Comparison of ENCODE assay signal across 8 cellular contexts in the genomic region with DNA sequence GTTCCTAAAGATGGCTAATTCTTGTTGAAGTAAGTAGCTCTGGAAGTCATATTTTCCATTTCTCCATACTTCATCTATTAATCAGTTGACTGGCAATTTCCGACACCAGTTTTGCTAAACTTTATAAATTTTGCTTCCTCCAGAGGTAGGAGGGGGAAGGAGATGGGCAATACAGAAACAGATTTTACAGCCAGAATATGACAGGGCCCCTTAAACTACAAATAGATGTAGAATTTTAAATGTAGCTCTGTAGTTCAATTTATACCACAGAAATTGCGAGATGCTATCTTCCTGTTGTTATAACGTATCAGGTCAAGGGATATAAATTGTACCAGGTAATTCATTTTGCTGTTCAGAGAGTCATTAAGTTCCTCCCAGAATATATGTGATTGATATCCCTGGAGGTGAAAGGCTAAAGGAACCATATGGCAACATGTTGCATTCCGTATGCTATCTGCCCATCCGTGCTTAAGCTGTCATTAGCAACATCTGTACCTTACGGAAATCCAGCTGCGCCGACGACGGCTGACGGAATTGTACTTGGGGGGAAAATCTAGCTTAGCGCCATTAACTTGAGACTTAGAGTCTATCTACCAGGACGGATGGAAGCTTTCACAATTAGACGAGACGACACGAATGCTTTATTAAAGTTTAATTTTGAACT. TPM values are rescaled to one million over a fixed set of nuclear protein-coding genes. Genes with fewer than 3 reads are reported as not detected.
DNase-seq lines count a peak whose midpoint lies in the region; ATAC-seq and TF ChIP-seq lines count a peak whose summit lies in the region.

No MANE protein-coding gene starts in this region.

- peak overlapping the region; percentile 88 for H3K4me2 ChIP-seq in GM23338

- H3K79me2 ChIP-seq in GM23338 (replicated peaks; ENCODE audit: insufficient read depth): no peaks in the 10 kb centered on the region

- H3K9me3 Mint-ChIP-seq in GM23338: no peaks in the 10 kb centered on the region
- no peaks in the 10 kb centered on the region for H3K9me3 Mint-ChIP-seq in activated naive CD8-positive, alpha-beta T cell treated with anti-CD3 and anti-CD28 coated beads, Interleukin-2, amount 50 U/mL, for 24 hours

- H4K20me1 ChIP-seq in GM23338 (replicated peaks; ENCODE audit: insufficient read depth): no peaks in the 10 kb centered on the region; the same call in 1 of the 2 replicates

- H3K4me3 Mint-ChIP-seq in GM23338: peak overlapping the region; percentile 79
- peak overlapping the region; percentile 92 for H3K4me3 Mint-ChIP-seq in activated naive CD8-positive, alpha-beta T cell treated with anti-CD3 and anti-CD28 coated beads, Interleukin-2, amount 50 U/mL, for 24 hours

- ATAC-seq in GM23338: peak; percentile 10
- no peak for ATAC-seq in activated naive CD8-positive, alpha-beta T cell treated with anti-CD3 and anti-CD28 coated beads, Interleukin-2, amount 50 U/mL, for 24 hours

- H3F3A ChIP-seq in GM23338 (replicated peaks; ENCODE audit: low read depth): no peaks in the 10 kb centered on the region

- H3K4me1 ChIP-seq in GM23338 (ENCODE audit: insufficient read depth) (peaks cover 32% of the 10 kb centered on the region), iPS-20b (ENCODE audit: insufficient read depth, low read length) (peaks cover 14% of the 10 kb centered on the region)

- no peaks in the 10 kb centered on the region for H3K9me2 ChIP-seq in GM23338 (ENCODE audit: insufficient read depth)

- H3K27ac Mint-ChIP-seq in GM23338: peak overlapping the region; percentile 98
- peak overlapping the region; percentile 97 for H3K27ac Mint-ChIP-seq in activated naive CD8-positive, alpha-beta T cell treated with anti-CD3 and anti-CD28 coated beads, Interleukin-2, amount 50 U/mL, for 24 hours

- H2AFZ ChIP-seq in GM23338: peak overlapping the region; percentile 85

- peaks cover 53% of the 10 kb centered on the region for H3K27me3 ChIP-seq in GM23338 (ENCODE audit: insufficient read depth)
- peaks cover 30% of the 10 kb centered on the region for H3K27me3 ChIP-seq in iPS-20b (ENCODE audit: insufficient read depth, low read length)

- H3K27me3 Mint-ChIP-seq in GM23338 (ENCODE audit: insufficient read depth, low read depth, poor library complexity): peaks cover 5% of the 10 kb centered on the region
- H3K27me3 Mint-ChIP-seq in activated naive CD8-positive, alpha-beta T cell treated with anti-CD3 and anti-CD28 coated beads, Interleukin-2, amount 50 U/mL, for 24 hours: no peaks in the 10 kb centered on the region

- DNase-seq in G401 (ENCODE audit: low spot score): peak; percentile 18
- peak; percentile 64 for DNase-seq in GM23338 (ENCODE audit: low spot score)
- DNase-seq in NCI-H524 treated with DMSO at 0.1 percent for 48 hours (lab: John Stamatoyannopoulos, UW): peak; percentile 32
- DNase-seq in activated naive CD8-positive, alpha-beta T cell treated with anti-CD3 and anti-CD28 coated beads, Interleukin-2, amount 50 U/mL, for 24 hours: peak; percentile 46
- DNase-seq in stimulated activated CD4-positive, alpha-beta T cell treated with anti-CD3 and anti-CD28 coated beads, Interleukin-4, amount 100 ng/mL, for 1 hour: peak; percentile 34
- DNase-seq in GM03348 (ENCODE audit: low spot score): no peak
- DNase-seq in retina: no peak

- H3K36me3 Mint-ChIP-seq in GM23338 (ENCODE audit: low read depth): no peaks in the 10 kb centered on the region
- peaks cover 9% of the 10 kb centered on the region for H3K36me3 Mint-ChIP-seq in activated naive CD8-positive, alpha-beta T cell treated with anti-CD3 and anti-CD28 coated beads, Interleukin-2, amount 50 U/mL, for 24 hours (ENCODE audit: low read depth)

- peak overlapping the region; percentile 87; the same call in 1 of the 2 replicates for H3K9ac ChIP-seq in iPS-20b (ENCODE audit: low read depth, low read length)

- TF ChIP-seq CTCF in GM23338 (conservative IDR thresholded peaks at IDR 0.05; ENCODE audit: low read depth in 2 of 2): no peak

- H3K36me3 ChIP-seq in GM23338 (ENCODE audit: insufficient read depth) (no peaks in the 10 kb centered on the region), iPS-20b (ENCODE audit: insufficient read depth, low read depth, low read length) (no peaks in the 10 kb centered on the region)

- no peaks in the 10 kb centered on the region for H3K9me3 ChIP-seq in iPS-20b (ENCODE audit: insufficient read depth, low read depth, low read length)

- H3K4me3 ChIP-seq in GM23338: peak overlapping the region; percentile 83
- H3K4me3 ChIP-seq in iPS-20b (ENCODE audit: low read length): peak overlapping the region; percentile 93

- peaks cover 37% of the 10 kb centered on the region for H3K4me1 Mint-ChIP-seq in GM23338
- H3K4me1 Mint-ChIP-seq in activated naive CD8-positive, alpha-beta T cell treated with anti-CD3 and anti-CD28 coated beads, Interleukin-2, amount 50 U/mL, for 24 hours: peaks cover 76% of the 10 kb centered on the region

- in situ Hi-C loops in G401 (cut with HindIII; ENCODE audit: low sequenced_read_pairs): no loop called here

- H3K27ac ChIP-seq in GM23338 (ENCODE audit: low read depth) (no peak overlapping the region), iPS-20b (ENCODE audit: low read length) (no peak overlapping the region)

TF ChIP-seq in GM23338, 12 proteins besides CTCF, POLR2A, EP300 and RAD21 (continues in another document):
- TF ChIP-seq NANOG (IDR thresholded peaks at IDR 0.05; ENCODE audit: borderline replicate concordance): no peak
- TF ChIP-seq, protein P1, sequence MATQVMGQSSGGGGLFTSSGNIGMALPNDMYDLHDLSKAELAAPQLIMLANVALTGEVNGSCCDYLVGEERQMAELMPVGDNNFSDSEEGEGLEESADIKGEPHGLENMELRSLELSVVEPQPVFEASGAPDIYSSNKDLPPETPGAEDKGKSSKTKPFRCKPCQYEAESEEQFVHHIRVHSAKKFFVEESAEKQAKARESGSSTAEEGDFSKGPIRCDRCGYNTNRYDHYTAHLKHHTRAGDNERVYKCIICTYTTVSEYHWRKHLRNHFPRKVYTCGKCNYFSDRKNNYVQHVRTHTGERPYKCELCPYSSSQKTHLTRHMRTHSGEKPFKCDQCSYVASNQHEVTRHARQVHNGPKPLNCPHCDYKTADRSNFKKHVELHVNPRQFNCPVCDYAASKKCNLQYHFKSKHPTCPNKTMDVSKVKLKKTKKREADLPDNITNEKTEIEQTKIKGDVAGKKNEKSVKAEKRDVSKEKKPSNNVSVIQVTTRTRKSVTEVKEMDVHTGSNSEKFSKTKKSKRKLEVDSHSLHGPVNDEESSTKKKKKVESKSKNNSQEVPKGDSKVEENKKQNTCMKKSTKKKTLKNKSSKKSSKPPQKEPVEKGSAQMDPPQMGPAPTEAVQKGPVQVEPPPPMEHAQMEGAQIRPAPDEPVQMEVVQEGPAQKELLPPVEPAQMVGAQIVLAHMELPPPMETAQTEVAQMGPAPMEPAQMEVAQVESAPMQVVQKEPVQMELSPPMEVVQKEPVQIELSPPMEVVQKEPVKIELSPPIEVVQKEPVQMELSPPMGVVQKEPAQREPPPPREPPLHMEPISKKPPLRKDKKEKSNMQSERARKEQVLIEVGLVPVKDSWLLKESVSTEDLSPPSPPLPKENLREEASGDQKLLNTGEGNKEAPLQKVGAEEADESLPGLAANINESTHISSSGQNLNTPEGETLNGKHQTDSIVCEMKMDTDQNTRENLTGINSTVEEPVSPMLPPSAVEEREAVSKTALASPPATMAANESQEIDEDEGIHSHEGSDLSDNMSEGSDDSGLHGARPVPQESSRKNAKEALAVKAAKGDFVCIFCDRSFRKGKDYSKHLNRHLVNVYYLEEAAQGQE (IDR thresholded peaks at IDR 0.05; ENCODE audit: unreplicated experiment): no peak
- TF ChIP-seq STAT1 (IDR thresholded peaks at IDR 0.05; ENCODE audit: unreplicated experiment): no peak
- TF ChIP-seq ZNF331 (CRISPR knock-in tag; IDR thresholded peaks at IDR 0.05; ENCODE audit: low read depth): no peak
- TF ChIP-seq, protein P2, sequence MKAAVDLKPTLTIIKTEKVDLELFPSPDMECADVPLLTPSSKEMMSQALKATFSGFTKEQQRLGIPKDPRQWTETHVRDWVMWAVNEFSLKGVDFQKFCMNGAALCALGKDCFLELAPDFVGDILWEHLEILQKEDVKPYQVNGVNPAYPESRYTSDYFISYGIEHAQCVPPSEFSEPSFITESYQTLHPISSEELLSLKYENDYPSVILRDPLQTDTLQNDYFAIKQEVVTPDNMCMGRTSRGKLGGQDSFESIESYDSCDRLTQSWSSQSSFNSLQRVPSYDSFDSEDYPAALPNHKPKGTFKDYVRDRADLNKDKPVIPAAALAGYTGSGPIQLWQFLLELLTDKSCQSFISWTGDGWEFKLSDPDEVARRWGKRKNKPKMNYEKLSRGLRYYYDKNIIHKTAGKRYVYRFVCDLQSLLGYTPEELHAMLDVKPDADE (IDR thresholded peaks at IDR 0.05): no peak
- no peak for TF ChIP-seq ZNF114 (CRISPR knock-in tag; IDR thresholded peaks at IDR 0.05)

RNA-seq across cellular contexts. Expression of a gene that starts 8.4 kb away (rescaled TPM):
- total RNA-seq in G401 (2014; rRNA removed; shearing (Covaris generic)): not detected in 2 replicates
- total RNA-seq in GM23338 (2014; rRNA removed; shearing (Covaris generic)): 0.49 and 0.85 TPM in 2 replicates
- 0.56 and 0.71 TPM in 2 replicates for polyA plus RNA-seq in GM23338 (2016; fragmentation: Nextera tagmentation; extraction: Ambion mirVana)

Comparison
In these comparisons a context has a peak if more than half of its experiments do, and no peak if none do; other contexts are left out.
1. DNase-seq: peak in G401 (single experiment), GM23338 (single experiment), NCI-H524 treated with DMSO at 0.1 percent for 48 hours (single experiment), activated naive CD8-positive, alpha-beta T cell treated with anti-CD3 and anti-CD28 coated beads, Interleukin-2, amount 50 U/mL, for 24 hours (single experiment) and stimulated activated CD4-positive, alpha-beta T cell treated with anti-CD3 and anti-CD28 coated beads, Interleukin-4, amount 100 ng/mL, for 1 hour (single experiment); none in GM03348 (single experiment) and retina (single experiment).